ENCODE assay signal across 8 cellular contexts in genomic region chr16:10981697-10982216, GRCh38. TPM values are rescaled to one million over a fixed set of nuclear protein-coding genes. Genes with fewer than 3 reads are reported as not detected.
DNase-seq lines count a peak whose midpoint lies in the region; ATAC-seq, FAIRE-seq and TF ChIP-seq lines count a peak whose summit lies in the region.

No MANE protein-coding gene starts in this region.

- 55% methylated on average over 4 of the region's 4 CpGs for WGBS in K562 (ENCODE audit: insufficient coverage, low coverage, missing lambda C conversion rate)

- H4K20me1 ChIP-seq in OCI-LY7 (ENCODE audit: insufficient read depth, low read length), result no peaks in the 10 kb centered on the region
- H4K20me1 ChIP-seq in K562 (replicated peaks; ENCODE audit: control insufficient read depth, insufficient read depth, low read length), result no peaks in the 10 kb centered on the region

- no peaks in the 10 kb centered on the region for H3K79me2 ChIP-seq in OCI-LY7 (ENCODE audit: insufficient read depth, low read depth, low read length)
- no peaks in the 10 kb centered on the region for H3K79me2 ChIP-seq in K562 (ENCODE audit: control insufficient read depth, insufficient read depth, low read length)

- POLR2A ChIA-PET in OCI-LY7 (lab: Charles Lee) (interaction anchor here (0.8 kb wide), 1 partner anchor 274 kb away, joined by 3 read pairs; the partner anchor contains the start of gene SOCS1), K562 (lab: Yijun Ruan, JAX) (interaction anchor here (0.7 kb wide), 1 partner anchor 200 kb away, joined by 4 read pairs; no protein-coding TSS in a partner anchor)

- DNase-seq in AML-193 (lab: John Stamatoyannopoulos, UW) (peak; percentile 18 to 32), OCI-LY7 (ENCODE audit: low spot score) (peak; percentile 81), K562 (ENCODE audit: extremely low read depth in 1 of 4, low spot score in 3 of 4) (peak in 2 of 4 experiments; percentile 27 to 60), activated gamma-delta T cell treated with Interleukin-2 at 50 U/mL for 16 hours (no peak), frontal cortex (ENCODE audit: low spot score in 2 of 2) (no peak)
- DNase-seq in stimulated activated CD4-positive, alpha-beta T cell treated with anti-CD3 and anti-CD28 coated beads, Interleukin-4, amount 100 ng/mL, for 24 hours, result peak; percentile 50

- TF ChIP-seq EP300 in K562 (IDR thresholded peaks at IDR 0.05; ENCODE audit: low read length), result no peak

- peaks cover 64% of the 10 kb centered on the region for H3K36me3 ChIP-seq in OCI-LY7 (ENCODE audit: insufficient read depth, low read length)
- H3K36me3 ChIP-seq in K562 (ENCODE audit: control insufficient read depth, insufficient read depth, low read length), result peaks cover 63% of the 10 kb centered on the region; the same call in 2 of the 3 replicates

- H2AFZ ChIP-seq in OCI-LY7 (ENCODE audit: low read length) (peak overlapping the region; percentile 67; the same call in 1 of the 2 replicates), K562 (ENCODE audit: low read depth, low read length) (no peak overlapping the region)

- peak; percentile 27 to 62; a peak in 3 of 4 replicates for TF ChIP-seq RAD21 in K562 (CRISPR knock-in tag; conservative IDR thresholded peaks at IDR 0.05 in 1 of 2, IDR thresholded peaks at IDR 0.05 in 1 of 2)

- H3K4me2 ChIP-seq in OCI-LY7 (ENCODE audit: low read length) (peak overlapping the region; percentile 71), K562 (ENCODE audit: insufficient read depth, low read length) (no peak overlapping the region)

- H3K9me1 ChIP-seq in K562 (ENCODE audit: control insufficient read depth, insufficient read depth, low read length), result no peaks in the 10 kb centered on the region

- H3K4me3 ChIP-seq in OCI-LY7 (ENCODE audit: low read depth, low read length, poor library complexity, severe bottlenecking) (no peak overlapping the region), K562 (no peak overlapping the region)

- no peak overlapping the region for H3K9ac ChIP-seq in K562 (ENCODE audit: insufficient read depth in 1 of 2, low read depth in 2 of 2, low read length in 2 of 2)

- CTCF ChIA-PET in OCI-LY7 (lab: Charles Lee; ENCODE audit: unreplicated experiment), result interaction anchor here (1.2 kb wide), 1 partner anchor 10 kb away, joined by 4 read pairs; no protein-coding TSS in a partner anchor
- CTCF ChIA-PET in K562 (lab: Yijun Ruan, JAX; ENCODE audit: low intra/inter-chr PET ratio), result no interaction called here

- peaks cover 25% of the 10 kb centered on the region for H3K4me1 ChIP-seq in OCI-LY7 (ENCODE audit: insufficient read depth, low read length, poor library complexity, severe bottlenecking)
- H3K4me1 ChIP-seq in K562 (replicated peaks in 1 of 2; ENCODE audit: control insufficient read depth in 2 of 2, insufficient read depth in 2 of 2, low read length in 2 of 2), result peaks cover 3% of the 10 kb centered on the region in 2 experiments; a peak in 1 of 5 replicates

- H3K27ac ChIP-seq in OCI-LY7 (ENCODE audit: low read depth, low read length, poor library complexity, severe bottlenecking), result peak overlapping the region; percentile 43
- H3K27ac ChIP-seq in K562 (ENCODE audit: extremely low read depth, low read depth, low read length), result no peak overlapping the region

- FAIRE-seq in K562 (lab: Jason Lieb, UNC) (peak; percentile 78), frontal cortex (lab: Jason Lieb, UNC) (no peak)

- H3K9me2 ChIP-seq in OCI-LY7 (ENCODE audit: insufficient read depth, low read length), result no peaks in the 10 kb centered on the region

- in situ Hi-C loops in K562 (cut with MboI), result no loop called here

- intact Hi-C loops in OCI-LY7 (cut with micrococcal nuclease; ENCODE audit: unreplicated experiment), result no loop called here
- intact Hi-C loops in K562 (cut with micrococcal nuclease), result no loop called here

- no peak for TF ChIP-seq POLR2A in K562 (conservative IDR thresholded peaks at IDR 0.05)

- ATAC-seq in GM18868 (IDR thresholded peaks at IDR 0.05; ENCODE audit: unreplicated experiment) (peak; percentile 72), HG02981 (IDR thresholded peaks at IDR 0.05; ENCODE audit: unreplicated experiment) (peak; percentile 68), K562 (peak; percentile 97)

- H3K9me3 ChIP-seq in OCI-LY7 (ENCODE audit: low read length) (no peaks in the 10 kb centered on the region), K562 (replicated peaks; ENCODE audit: control insufficient read depth, insufficient read depth, low read depth, low read length) (no peaks in the 10 kb centered on the region)

- BruUV-seq in OCI-LY7 (replicated peaks; lab: Mats Ljungman, UMichigan) (no TSS peak), K562 (replicated peaks; lab: Mats Ljungman, UMichigan) (no TSS peak)

- TF ChIP-seq CTCF in OCI-LY7 (conservative IDR thresholded peaks at IDR 0.05; ENCODE audit: low read length) (peak; percentile 94), K562 (IDR thresholded peaks at IDR 0.05 in 2 of 3, conservative IDR thresholded peaks at IDR 0.05 in 1 of 3; ENCODE audit: insufficient read depth in 2 of 3, low read depth in 1 of 3, low read length in 3 of 3) (peak; percentile 66 to 69 (median 67))

- no peaks in the 10 kb centered on the region for H3K27me3 ChIP-seq in K562 (ENCODE audit: control insufficient read depth in 2 of 2, insufficient read depth in 2 of 2, low read length in 2 of 2)

TF ChIP-seq in K562, 482 proteins besides CTCF, POLR2A, EP300 and RAD21 (continues in another document):
- TF ChIP-seq CC2D1A (IDR thresholded peaks at IDR 0.05) (peak; percentile 60; the same call in 1 of the 2 replicates), TSHZ1 (CRISPR knock-in tag; IDR thresholded peaks at IDR 0.05) (no peak)

RNA-seq across cellular contexts. Expression of gene CLEC16A, which starts 37.4 kb away (rescaled TPM):
- 26.2 and 31.1 TPM in 2 replicates for total RNA-seq in OCI-LY7 (2014; rRNA removed; shearing (Covaris generic))
- 50.9 and 52.0 TPM in 2 replicates for total RNA-seq in OCI-LY7 (2022)
- 90.8 and 106 TPM in 2 replicates for total RNA-seq in K562 (2011; cell fraction: chromatin; rRNA removed; ENCODE audit: low replicate concordance)
- 41.2 and 41.7 TPM in 2 replicates for total RNA-seq in K562 (2011; cell fraction: nucleolus; rRNA removed)
- total RNA-seq in K562 (2011; cell fraction: nucleoplasm; rRNA removed), result 59.0 and 65.7 TPM in 2 replicates
- 9.8 and 13.6 TPM in 2 replicates for total RNA-seq in K562 (2014; rRNA removed)
- 11.4 and 13.2 TPM in 2 replicates for total RNA-seq in K562 (2014; rRNA removed; fragmentation: Illumina TruSeq; extraction: Trizol)
- 8.5 and 10.0 TPM in 2 replicates for total RNA-seq in K562 (2015; rRNA removed; fragmentation: Illumina TruSeq; extraction: Trizol)
- 22.1 and 22.3 TPM in 2 replicates for total RNA-seq in K562 (2021)
- polyA plus RNA-seq in K562 (2011; rRNA removed), result 8.8 and 10.4 TPM in 2 replicates
- 7.3 and 8.2 TPM in 2 replicates for polyA plus RNA-seq in K562 (2011; cell fraction: cytosol; rRNA removed)
- 13.4 and 16.9 TPM in 2 replicates for polyA plus RNA-seq in K562 (2011; cell fraction: nucleus; rRNA removed)
- 13.6 and 19.6 TPM in 2 replicates for polyA plus RNA-seq in K562 (2012)
- polyA plus RNA-seq in K562 (2014; fragmentation: Illumina TruSeq; extraction: Trizol), result 15.6 and 16.1 TPM in 2 replicates
- polyA plus RNA-seq in K562 (2014; fragmentation: Nextera tagmentation; extraction: Ambion mirVana), result 1 to 10 TPM in 1 of 2 experiments, under 1 TPM in 1; 1.00 to 1.4 TPM
- polyA plus RNA-seq in K562 (2014; rRNA removed), result 10.6 and 10.8 TPM in 2 replicates
- 35.1 and 47.1 TPM in 2 replicates for polyA minus RNA-seq in K562 (2011; rRNA and poly(A)+ RNA removed)
- polyA minus RNA-seq in K562 (2011; cell fraction: cytosol; rRNA and poly(A)+ RNA removed), result 21.8 and 27.7 TPM in 2 replicates
- 14.4 and 24.4 TPM in 2 replicates for polyA minus RNA-seq in K562 (2011; cell fraction: nucleus; rRNA and poly(A)+ RNA removed)
- 31.4 TPM for total RNA-seq in frontal cortex

RNA-seq across cellular contexts. Expression of gene DEXI, which starts 39.5 kb away (rescaled TPM):
- total RNA-seq in OCI-LY7 (2014; rRNA removed; shearing (Covaris generic)), result 12.7 and 17.6 TPM in 2 replicates
- total RNA-seq in OCI-LY7 (2022) (13.5 and 15.1 TPM in 2 replicates), K562 (2014; rRNA removed) (35.8 and 43.1 TPM in 2 replicates), K562 (2014; rRNA removed; fragmentation: Illumina TruSeq; extraction: Trizol) (18.2 and 22.0 TPM in 2 replicates), K562 (2015; rRNA removed; fragmentation: Illumina TruSeq; extraction: Trizol) (29.6 and 31.3 TPM in 2 replicates), K562 (2021) (33.3 and 38.2 TPM in 2 replicates), frontal cortex (8.2 TPM)
- 19.9 and 32.5 TPM in 2 replicates for total RNA-seq in K562 (2011; cell fraction: chromatin; rRNA removed; ENCODE audit: low replicate concordance)
- 26.5 and 30.0 TPM in 2 replicates for total RNA-seq in K562 (2011; cell fraction: nucleolus; rRNA removed)
- total RNA-seq in K562 (2011; cell fraction: nucleoplasm; rRNA removed), result 26.1 and 37.4 TPM in 2 replicates
- polyA plus RNA-seq in K562 (2011; rRNA removed) (20.0 and 24.5 TPM in 2 replicates), K562 (2014; fragmentation: Illumina TruSeq; extraction: Trizol) (39.2 and 40.1 TPM in 2 replicates), K562 (2014; fragmentation: Nextera tagmentation; extraction: Ambion mirVana) (1 to 10 TPM; 2.9 to 3.7 TPM), K562 (2014; rRNA removed) (21.1 and 31.5 TPM in 2 replicates)
- 35.9 and 65.4 TPM in 2 replicates for polyA plus RNA-seq in K562 (2011; cell fraction: cytosol; rRNA removed)
- polyA plus RNA-seq in K562 (2011; cell fraction: nucleus; rRNA removed), result 24.2 and 31.3 TPM in 2 replicates
- polyA plus RNA-seq in K562 (2012), result 34.3 and 38.6 TPM in 2 replicates
- 25.2 and 29.1 TPM in 2 replicates for polyA minus RNA-seq in K562 (2011; rRNA and poly(A)+ RNA removed)
- polyA minus RNA-seq in K562 (2011; cell fraction: cytosol; rRNA and poly(A)+ RNA removed), result 21.8 and 24.2 TPM in 2 replicates
- polyA minus RNA-seq in K562 (2011; cell fraction: nucleus; rRNA and poly(A)+ RNA removed), result 12.3 and 19.3 TPM in 2 replicates

Comparison
In these comparisons a context has a peak if more than half of its experiments do, and no peak if none do; other contexts are left out.
1. DNase-seq: peak in AML-193 (2 of 2), OCI-LY7 (single experiment) and stimulated activated CD4-positive, alpha-beta T cell treated with anti-CD3 and anti-CD28 coated beads, Interleukin-4, amount 100 ng/mL, for 24 hours (single experiment); none in activated gamma-delta T cell treated with Interleukin-2 at 50 U/mL for 16 hours (single experiment) and frontal cortex (0 of 2).
2. Peak in every context shown above with its lines, with median percentiles within 50 percentile points of each other: ATAC-seq.